ENCODE assay signal across 16 cellular contexts in the genomic region with DNA sequence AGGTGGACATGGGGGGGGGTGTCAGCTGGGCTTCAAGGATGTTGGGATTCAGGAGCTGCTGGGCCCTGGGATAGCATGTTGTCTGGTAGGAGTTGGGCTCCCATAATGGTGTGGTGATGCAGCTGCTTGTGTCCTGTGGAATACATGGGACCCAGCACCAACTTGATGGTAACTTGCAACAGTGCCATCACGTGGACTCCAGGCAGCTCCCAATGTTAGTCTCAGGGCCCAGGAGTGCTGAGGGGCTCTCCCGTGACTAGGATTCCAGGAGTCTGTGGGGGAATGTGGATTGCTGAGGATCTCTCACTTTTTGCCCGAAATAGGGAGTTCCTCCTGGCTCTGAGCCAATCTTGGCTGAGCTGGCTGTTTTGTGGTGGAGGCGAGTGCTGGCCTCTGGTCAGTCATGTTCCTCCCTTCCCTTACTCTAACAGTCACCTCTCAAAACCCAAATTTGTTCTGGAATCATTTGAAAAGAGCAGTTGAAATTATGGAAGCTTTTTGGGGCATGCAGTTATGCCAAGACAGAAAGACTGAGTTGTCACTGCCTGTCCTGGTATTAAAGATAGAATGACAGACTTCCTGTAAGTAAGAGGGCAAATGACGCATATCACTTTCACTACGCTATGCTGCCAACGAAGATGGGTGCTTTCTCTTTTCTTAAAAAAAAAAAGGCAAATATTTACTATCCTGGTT.
"Had no signal": no experiment of that assay in that cellular context is flagged by ENCODE, and none has a peak within 500 bp of the region (broad histone marks: within the 10 kb centered on the region; RNA-seq: fewer than 3 reads in every experiment).

No MANE protein-coding gene starts in this region.

- H3K9me3 ChIP-seq: neutrophil, thyroid gland, uterus had no signal

- H3K4me1 ChIP-seq: parathyroid adenoma, thyroid gland, uterus had no signal

- H3K36me3 ChIP-seq: neutrophil, thyroid gland, uterus, WERI-Rb-1 had no signal

- DNase-seq: activated CD4-positive, alpha-beta T cell treated with anti-CD3 and anti-CD28 coated beads for 1 hour; activated CD4-positive, alpha-beta T cell treated with anti-CD3 and anti-CD28 coated beads, Interleukin-2, amount 50 U/mL, for 1 hour; activated CD8-positive, alpha-beta T cell treated with anti-CD3 and anti-CD28 coated beads, Interleukin-2, amount 10 ng/mL, durations not matched to agents 7 days and 5 days; activated gamma-delta T cell; aorta; foreskin fibroblast; stimulated activated CD4-positive, alpha-beta T cell treated with anti-CD3 and anti-CD28 coated beads, Interleukin-12 subunit alpha, Interleukin-12 subunit beta, amount 100 ng/mL, for 4 hours; stimulated activated CD4-positive, alpha-beta T cell treated with anti-CD3 and anti-CD28 coated beads, Interleukin-4, amount 100 ng/mL, for 4 hours; substantia nigra; T-helper 17 cell; thyroid gland; uterus; WERI-Rb-1 had no signal

- H2AFZ ChIP-seq: parathyroid adenoma had no signal

- H3K4me3 ChIP-seq: thyroid gland, uterus had no signal

- H3K79me2 ChIP-seq: parathyroid adenoma had no signal

- H3K27ac ChIP-seq: epithelial cell of prostate, neutrophil, parathyroid adenoma, thyroid gland, uterus, WERI-Rb-1 had no signal
